Comparison of ENCODE assay signal across 29 cellular contexts in the genomic region with DNA sequence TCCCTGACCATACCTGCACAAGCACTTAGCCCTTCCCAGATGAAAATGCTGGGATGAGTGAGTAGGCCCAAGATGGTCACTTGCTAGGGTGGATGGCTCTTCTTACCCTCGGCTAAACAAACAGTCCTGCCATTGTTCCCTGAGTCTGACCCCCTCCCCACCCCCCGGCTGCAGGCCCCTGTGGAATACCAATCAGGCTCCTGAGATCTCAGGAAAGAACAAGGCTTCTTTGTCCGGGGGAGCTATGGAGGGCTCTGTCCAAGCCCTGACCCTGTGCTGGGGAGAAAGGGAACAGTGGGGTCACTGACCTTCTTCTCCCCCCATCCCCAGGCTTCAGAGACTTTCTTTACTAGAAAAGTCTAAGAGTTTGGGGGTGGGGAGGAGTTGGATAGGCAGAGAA. TPM values are rescaled to one million over a fixed set of nuclear protein-coding genes. Genes with fewer than 3 reads are reported as not detected.
DNase-seq lines count a peak whose midpoint lies in the region; ATAC-seq, FAIRE-seq and TF ChIP-seq lines count a peak whose summit lies in the region.
"Had no signal": no experiment of that assay in that cellular context is flagged by ENCODE, and none has a peak within 500 bp of the region (broad histone marks: within the 10 kb centered on the region; RNA-seq: fewer than 3 reads in every experiment).

No MANE protein-coding gene starts in this region.

- no peak overlapping the region for H3K4me3 Mint-ChIP-seq in endodermal cell
- no peak overlapping the region for H3K4me3 Mint-ChIP-seq in nephron progenitor cell
- H3K4me3 Mint-ChIP-seq: activated CD4-positive, alpha-beta T cell treated with anti-CD3 and anti-CD28 coated beads for 36 hours; activated CD8-positive, alpha-beta T cell treated with anti-CD3 and anti-CD28 coated beads, Interleukin-2, amount 10 ng/mL, durations not matched to agents 7 days and 5 days; activated T-helper 17 cell treated with anti-CD3 and anti-CD28 coated beads, Interleukin-2, amount 50 U/mL, for 72 hours; CD4-positive, alpha-beta T cell; stimulated activated effector memory CD8-positive, alpha-beta T cell treated with anti-CD3 and anti-CD28 coated beads, Interleukin-12 subunit alpha, Interleukin-12 subunit beta, amount 100 ng/mL, for 72 hours had no signal

- H3K36me3 Mint-ChIP-seq in endodermal cell (ENCODE audit: low read depth) (no peaks in the 10 kb centered on the region), nephron progenitor cell (ENCODE audit: low read depth) (peaks cover 1% of the 10 kb centered on the region)
- H3K36me3 Mint-ChIP-seq: stimulated activated effector memory CD8-positive, alpha-beta T cell treated with anti-CD3 and anti-CD28 coated beads, Interleukin-12 subunit alpha, Interleukin-12 subunit beta, amount 100 ng/mL, for 72 hours had no signal

- H3K9ac ChIP-seq in endodermal cell (ENCODE audit: extremely low read depth, low read length, poor library complexity, severe bottlenecking): no peak overlapping the region

- H3K4me1 Mint-ChIP-seq in endodermal cell (peaks cover 11% of the 10 kb centered on the region), nephron progenitor cell (peaks cover 32% of the 10 kb centered on the region)
- H3K4me1 Mint-ChIP-seq: activated CD4-positive, alpha-beta T cell treated with anti-CD3 and anti-CD28 coated beads for 36 hours; activated T-helper 17 cell treated with anti-CD3 and anti-CD28 coated beads, Interleukin-2, amount 50 U/mL, for 72 hours; stimulated activated effector memory CD8-positive, alpha-beta T cell treated with anti-CD3 and anti-CD28 coated beads, Interleukin-12 subunit alpha, Interleukin-12 subunit beta, amount 100 ng/mL, for 72 hours had no signal

- H3K36me3 ChIP-seq in endodermal cell (ENCODE audit: control insufficient read depth, insufficient read depth, low read length) (no peaks in the 10 kb centered on the region), psoas muscle (ENCODE audit: insufficient read depth in 1 of 2, low read depth in 1 of 2) (no peaks in the 10 kb centered on the region)
- H3K36me3 ChIP-seq: cardiac muscle cell, esophagus muscularis mucosa, heart right ventricle had no signal

- FAIRE-seq in GM12891 (lab: Jason Lieb, UNC): no peak
- FAIRE-seq: A549, H1, RCC 7860 had no signal

- H3K27ac Mint-ChIP-seq in endodermal cell (peak overlapping the region; percentile 59), nephron progenitor cell (peak overlapping the region; percentile 45)
- H3K27ac Mint-ChIP-seq: activated CD4-positive, alpha-beta T cell treated with anti-CD3 and anti-CD28 coated beads for 36 hours; activated CD8-positive, alpha-beta T cell treated with anti-CD3 and anti-CD28 coated beads, Interleukin-2, amount 10 ng/mL, durations not matched to agents 7 days and 5 days; activated T-helper 17 cell treated with anti-CD3 and anti-CD28 coated beads, Interleukin-2, amount 50 U/mL, for 72 hours; CD4-positive, alpha-beta T cell; stimulated activated effector memory CD8-positive, alpha-beta T cell treated with anti-CD3 and anti-CD28 coated beads, Interleukin-12 subunit alpha, Interleukin-12 subunit beta, amount 100 ng/mL, for 72 hours had no signal

- no peak for TF ChIP-seq POLR2A in GM12891 (IDR thresholded peaks at IDR 0.05; ENCODE audit: low read depth, low read length)

- H3K27ac ChIP-seq in endodermal cell (ENCODE audit: low read depth, low read length): peak overlapping the region; percentile 16
- no peak overlapping the region for H3K27ac ChIP-seq in psoas muscle
- H3K27ac ChIP-seq: A549, cardiac muscle cell, heart right ventricle, VCaP had no signal

- no peaks in the 10 kb centered on the region for H3K27me3 ChIP-seq in endodermal cell (ENCODE audit: control insufficient read depth, insufficient read depth, low read length, poor library complexity, severe bottlenecking)
- peaks cover 0 to 19% (median 0%) of the 10 kb centered on the region in 3 donors for H3K27me3 ChIP-seq in psoas muscle (ENCODE audit: insufficient read depth in 3 of 3, low read length in 2 of 3)
- H3K27me3 ChIP-seq: cardiac muscle cell, esophagus muscularis mucosa had no signal

- H3K4me3 ChIP-seq in endodermal cell (ENCODE audit: low read length): no peak overlapping the region
- H3K4me3 ChIP-seq in psoas muscle: no peak overlapping the region
- H3K4me3 ChIP-seq: A549, cardiac muscle cell, coronary artery, esophagus muscularis mucosa, heart right ventricle had no signal

- intact Hi-C loops in sciatic nerve (cut with DNase I): no loop called here
- intact Hi-C loops in psoas muscle (cut with DNase I): no loop called here

- no peaks in the 10 kb centered on the region for H3K9me3 ChIP-seq in endodermal cell (ENCODE audit: control insufficient read depth, low read length)
- no peaks in the 10 kb centered on the region for H3K9me3 ChIP-seq in psoas muscle
- H3K9me3 ChIP-seq: A549, esophagus muscularis mucosa, heart right ventricle had no signal

- H3K27me3 Mint-ChIP-seq in endodermal cell (ENCODE audit: insufficient read depth) (no peaks in the 10 kb centered on the region), nephron progenitor cell (ENCODE audit: low read depth, poor library complexity) (no peaks in the 10 kb centered on the region)
- H3K27me3 Mint-ChIP-seq: activated T-helper 17 cell treated with anti-CD3 and anti-CD28 coated beads, Interleukin-2, amount 50 U/mL, for 72 hours had no signal

- no peak for TF ChIP-seq CTCF in endodermal cell (conservative IDR thresholded peaks at IDR 0.05)
- TF ChIP-seq CTCF in nephron progenitor cell (IDR thresholded peaks at IDR 0.05): no peak
- no peak for TF ChIP-seq CTCF in psoas muscle (IDR thresholded peaks at IDR 0.05)

- ATAC-seq in sciatic nerve (peak; percentile 57), psoas muscle (no peak), GM21723 (IDR thresholded peaks at IDR 0.05; ENCODE audit: unreplicated experiment) (no peak)
- ATAC-seq: A549; activated CD4-positive, alpha-beta T cell treated with anti-CD3 and anti-CD28 coated beads for 36 hours; activated CD8-positive, alpha-beta T cell treated with anti-CD3 and anti-CD28 coated beads, Interleukin-2, amount 10 ng/mL, durations not matched to agents 7 days and 5 days; activated T-helper 17 cell treated with anti-CD3 and anti-CD28 coated beads, Interleukin-2, amount 50 U/mL, for 72 hours; heart right ventricle; stimulated activated effector memory CD8-positive, alpha-beta T cell treated with anti-CD3 and anti-CD28 coated beads, Interleukin-12 subunit alpha, Interleukin-12 subunit beta, amount 100 ng/mL, for 72 hours had no signal

- DNase-seq in RPMI7951 (ENCODE audit: low read depth) (peak; percentile 4), endodermal cell (no peak), nephron progenitor cell (peak; percentile 4), sciatic nerve (ENCODE audit: low spot score) (no peak), psoas muscle (no peak), activated gamma-delta T cell treated with Interleukin-2 at 50 U/mL for 16 hours (no peak), GM12891 (ENCODE audit: insufficient read length, low spot score) (no peak)
- DNase-seq: activated CD4-positive, alpha-beta T cell treated with anti-CD3 and anti-CD28 coated beads for 36 hours; activated CD8-positive, alpha-beta T cell treated with anti-CD3 and anti-CD28 coated beads, Interleukin-2, amount 10 ng/mL, durations not matched to agents 7 days and 5 days; activated naive CD4-positive, alpha-beta T cell treated with anti-CD3 and anti-CD28 coated beads, Interleukin-2, amount 50 U/mL, for 16 hours; amniotic stem cell; CD4-positive, alpha-beta T cell; foreskin fibroblast; heart right ventricle; NCI-H774; SIG-M5; T-helper 9 cell had no signal

- H3K4me1 ChIP-seq in endodermal cell (ENCODE audit: control insufficient read depth, insufficient read depth, low read length) (no peaks in the 10 kb centered on the region), psoas muscle (no peaks in the 10 kb centered on the region)
- H3K4me1 ChIP-seq: A549, heart right ventricle had no signal

- H3K9me3 Mint-ChIP-seq in endodermal cell (no peaks in the 10 kb centered on the region), nephron progenitor cell (peaks cover 13% of the 10 kb centered on the region)
- H3K9me3 Mint-ChIP-seq: activated T-helper 17 cell treated with anti-CD3 and anti-CD28 coated beads, Interleukin-2, amount 50 U/mL, for 72 hours; CD4-positive, alpha-beta T cell; stimulated activated effector memory CD8-positive, alpha-beta T cell treated with anti-CD3 and anti-CD28 coated beads, Interleukin-12 subunit alpha, Interleukin-12 subunit beta, amount 100 ng/mL, for 72 hours had no signal

- 20% methylated on average over 1 of the region's 3 CpGs; no CpG with 5 or more reads in 1 of the 2 experiments for WGBS in endodermal cell (ENCODE audit: insufficient coverage in 1 of 2, insufficient read length in 1 of 2), 2 experiments
- WGBS in psoas muscle, 3 donors: 49 to 73% (median 70%) methylated on average over 3 of the region's 3 CpGs

TF ChIP-seq in GM12891, 5 proteins besides CTCF, POLR2A, EP300 and RAD21:
- no peak for TF ChIP-seq SPI1 (IDR thresholded peaks at IDR 0.05; ENCODE audit: low read depth, low read length)
- no peak for TF ChIP-seq POU2F2 (IDR thresholded peaks at IDR 0.05; ENCODE audit: low read depth, low read length)
- no peak for TF ChIP-seq PAX5 (IDR thresholded peaks at IDR 0.05; ENCODE audit: insufficient read depth, low read length, severe bottlenecking)
- no peak for TF ChIP-seq TAF1 (IDR thresholded peaks at IDR 0.05; ENCODE audit: low read depth, low read length)
- no peak for TF ChIP-seq POLR2AphosphoS5 (IDR thresholded peaks at IDR 0.05; ENCODE audit: low read depth, low read length)

RNA-seq across cellular contexts. Expression of a gene that starts 6.0 kb away (rescaled TPM):
- total RNA-seq in RPMI7951 (2014; rRNA removed; shearing (Covaris generic)): 3.1 and 3.3 TPM in 2 replicates
- 10 to 100 TPM in 1 of 2 donors, 1 to 10 TPM in 1; 5.1 to 16.0 TPM for total RNA-seq in endodermal cell
- 150 TPM for polyA plus RNA-seq in endodermal cell (2013, experiment 1 of 2)
- 129 TPM for polyA plus RNA-seq in endodermal cell (2013, experiment 2 of 2)
- total RNA-seq in sciatic nerve: 637 TPM
- 1 to 10 TPM in 1 of 4 donors, under 1 TPM in 2, not detected in 1; 0.39 to 1.7 (median 0.95) TPM for total RNA-seq in psoas muscle
- polyA plus RNA-seq in psoas muscle: 1 to 10 TPM in 1 of 3 donors, under 1 TPM in 2; 0.69 to 1.2 (median 0.70) TPM
- polyA plus RNA-seq in GM12891 (2012; ENCODE audit: low read depth, missing spikeins): not detected
- total RNA-seq: activated CD4-positive, alpha-beta T cell treated with anti-CD3 and anti-CD28 coated beads for 36 hours; activated CD8-positive, alpha-beta T cell treated with anti-CD3 and anti-CD28 coated beads, Interleukin-2, amount 10 ng/mL, durations not matched to agents 7 days and 5 days; activated T-helper 17 cell treated with anti-CD3 and anti-CD28 coated beads, Interleukin-2, amount 50 U/mL, for 72 hours; CD4-positive, alpha-beta T cell; lung microvascular endothelial cell; pulmonary artery endothelial cell had no signal
- polyA plus RNA-seq: A549, cardiac muscle cell had no signal

RNA-seq across cellular contexts. Expression of a gene that starts 49.4 kb away (rescaled TPM):
- total RNA-seq in RPMI7951 (2014; rRNA removed; shearing (Covaris generic)): under 0.01 TPM in 1 of 2 replicates, not detected in the other
- total RNA-seq in endodermal cell: under 1 TPM; 0.42 to 0.64 TPM
- 2.0 TPM for polyA plus RNA-seq in endodermal cell (2013, experiment 1 of 2)
- polyA plus RNA-seq in endodermal cell (2013, experiment 2 of 2): 1.8 TPM
- total RNA-seq in sciatic nerve: 3.8 TPM
- 10 to 100 TPM in 1 of 4 donors, 1 to 10 TPM in 3; 1.9 to 15.2 (median 5.3) TPM for total RNA-seq in psoas muscle
- polyA plus RNA-seq in psoas muscle: 1 to 10 TPM in 2 of 3 donors, under 1 TPM in 1; 0.47 to 4.2 (median 1.7) TPM
- 0.12 TPM for polyA plus RNA-seq in GM12891 (2012; ENCODE audit: low read depth, missing spikeins)

Comparison
In these comparisons a context has a peak if more than half of its experiments do, and no peak if none do; other contexts are left out.
1. DNase-seq: peak in RPMI7951 (single experiment) and nephron progenitor cell (single experiment); none in endodermal cell (single experiment), sciatic nerve (single experiment), psoas muscle (0 of 2), activated gamma-delta T cell treated with Interleukin-2 at 50 U/mL for 16 hours (single experiment) and GM12891 (single experiment).
2. RNA of a gene that starts 6.0 kb away (total RNA-seq): 637 TPM in sciatic nerve (single experiment); 5.1 to 16.0 TPM in endodermal cell, 3.1 to 3.3 TPM in RPMI7951 and 0.39 to 1.7 TPM in psoas muscle; every median in the first group is over 10 times any median in the second.